ENCODE assay signal across 9 cellular contexts in the genomic region with DNA sequence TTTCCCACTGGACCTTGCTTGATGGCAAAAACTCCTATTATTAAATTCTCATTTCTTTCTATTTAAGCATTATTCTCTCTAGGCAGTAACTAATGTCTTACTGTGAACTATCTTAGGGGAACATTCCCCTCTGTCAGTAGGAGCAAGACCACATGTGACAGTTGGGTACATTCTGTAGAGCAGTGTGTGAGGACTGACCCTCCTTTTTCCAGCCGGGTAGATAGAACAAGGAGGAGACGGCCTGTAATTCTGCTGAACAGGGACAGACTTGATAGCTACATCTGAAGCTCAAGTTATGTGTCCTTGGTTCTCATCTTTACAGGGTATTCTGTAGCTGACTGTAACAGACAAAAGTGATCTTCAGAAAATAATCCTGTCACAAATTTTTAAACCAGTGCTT. TPM values are rescaled to one million over a fixed set of nuclear protein-coding genes. Genes with fewer than 3 reads are reported as not detected.
DNase-seq lines count a peak whose midpoint lies in the region; ATAC-seq and TF ChIP-seq lines count a peak whose summit lies in the region.
"Had no signal": no experiment of that assay in that cellular context is flagged by ENCODE, and none has a peak within 500 bp of the region (broad histone marks: within the 10 kb centered on the region; RNA-seq: fewer than 3 reads in every experiment).

No MANE protein-coding gene starts in this region.

- peaks cover 12 to 83% (median 67%) of the 10 kb centered on the region in 12 donors for H3K4me1 ChIP-seq in heart left ventricle
- peaks cover 23 to 76% (median 33%) of the 10 kb centered on the region in 3 donors for H3K4me1 ChIP-seq in gastroesophageal sphincter
- H3K4me1 ChIP-seq in parathyroid adenoma: peaks cover 34% of the 10 kb centered on the region
- H3K4me1 ChIP-seq in uterus: peaks cover 5 to 13% of the 10 kb centered on the region in 2 donors
- peaks cover 15 to 65% of the 10 kb centered on the region in 2 donors for H3K4me1 ChIP-seq in adrenal gland (replicated peaks in 1 of 2)
- H3K4me1 ChIP-seq in PC-9 (replicated peaks; ENCODE audit: insufficient read depth): peaks cover 31% of the 10 kb centered on the region

- no peaks in the 10 kb centered on the region for H3K9me3 ChIP-seq in heart left ventricle
- no peaks in the 10 kb centered on the region for H3K9me3 ChIP-seq in gastroesophageal sphincter
- no peaks in the 10 kb centered on the region for H3K9me3 ChIP-seq in parathyroid adenoma (ENCODE audit: control insufficient read depth, low read length)
- H3K9me3 ChIP-seq in uterus: no peaks in the 10 kb centered on the region
- no peaks in the 10 kb centered on the region for H3K9me3 ChIP-seq in adrenal gland (replicated peaks in 1 of 3)
- H3K9me3 ChIP-seq in PC-9 (ENCODE audit: insufficient read depth, low read depth): no peaks in the 10 kb centered on the region

- H2AFZ ChIP-seq in parathyroid adenoma (no peak overlapping the region), PC-9 (no peak overlapping the region)

- H3K27ac ChIP-seq in heart left ventricle (peak overlapping the region; percentile 60 to 91 (median 82)), gastroesophageal sphincter (peak overlapping the region; percentile 77 to 89 (median 85)), parathyroid adenoma (peak overlapping the region; percentile 53), uterus (peak overlapping the region; percentile 62 to 78), adrenal gland (peak overlapping the region in 2 of 5 donors; percentile 81 to 87), PC-9 (no peak overlapping the region)

- H3K4me2 ChIP-seq in parathyroid adenoma (ENCODE audit: low read length): no peak overlapping the region
- H3K4me2 ChIP-seq in PC-9: no peak overlapping the region

- H3K9ac ChIP-seq in parathyroid adenoma: no peak overlapping the region

- no peaks in the 10 kb centered on the region for H3K36me3 ChIP-seq in heart left ventricle
- no peaks in the 10 kb centered on the region for H3K36me3 ChIP-seq in gastroesophageal sphincter
- H3K36me3 ChIP-seq in parathyroid adenoma (ENCODE audit: control insufficient read depth, insufficient read depth, low read length): no peaks in the 10 kb centered on the region
- H3K36me3 ChIP-seq in uterus: no peaks in the 10 kb centered on the region
- no peaks in the 10 kb centered on the region for H3K36me3 ChIP-seq in adrenal gland (replicated peaks in 1 of 2)
- H3K36me3 ChIP-seq in PC-9 (ENCODE audit: low read depth): no peaks in the 10 kb centered on the region

- intact Hi-C loops in heart left ventricle (cut with DNase I) (loop anchor here in 5 of 10 donors (5.0 kb wide), 2 partner anchors 40 to 45 kb away; a partner anchor contains a TSS), Right ventricle myocardium inferior (cut with DNase I) (loop anchor here (5.0 kb wide), 1 partner anchor 40 kb away; no protein-coding TSS in a partner anchor), uterus (cut with DNase I; ENCODE audit: low total_unique reads) (no loop called here), adrenal gland (cut with DNase I) (loop anchor here in 1 of 2 donors (5.0 kb wide), 1 partner anchor 35 kb away; no protein-coding TSS in a partner anchor), PC-9 (cut with micrococcal nuclease; ENCODE audit: unreplicated experiment) (no loop called here)

- TF ChIP-seq POLR2A in heart left ventricle (IDR thresholded peaks at IDR 0.05) (no peak), gastroesophageal sphincter (IDR thresholded peaks at IDR 0.05) (no peak), uterus (IDR thresholded peaks at IDR 0.05) (no peak), adrenal gland (IDR thresholded peaks at IDR 0.05) (no peak)

- ATAC-seq in heart left ventricle (peak in 1 of 4 donors; percentile 53), Right ventricle myocardium inferior (no peak), gastroesophageal sphincter (no peak)

- H3K79me2 ChIP-seq in parathyroid adenoma (peaks cover 4% of the 10 kb centered on the region), PC-9 (ENCODE audit: low read depth) (no peaks in the 10 kb centered on the region)

- no peak for TF ChIP-seq EP300 in gastroesophageal sphincter (IDR thresholded peaks at IDR 0.05)

- 36 to 54% (median 50%) methylated on average over 2 of the region's 2 CpGs for WGBS in heart left ventricle, 4 donors
- 93 to 100% methylated on average over 2 of the region's 2 CpGs for WGBS in gastroesophageal sphincter (ENCODE audit: low coverage in 1 of 2), 2 donors
- 64 to 90% (median 73%) methylated on average over 2 of the region's 2 CpGs for WGBS in adrenal gland, 4 donors

- no peaks in the 10 kb centered on the region for H3K9me2 ChIP-seq in PC-9 (ENCODE audit: insufficient read depth)

- CTCF ChIA-PET in PC-9 (lab: Charles Lee): no interaction called here

- H3F3A ChIP-seq in PC-9 (ENCODE audit: insufficient read depth, low read depth): peaks cover 19% of the 10 kb centered on the region

- no TSS peak for BruUV-seq in PC-9 (replicated peaks; lab: Mats Ljungman, UMichigan)

- H3K27me3 ChIP-seq in heart left ventricle (no peaks in the 10 kb centered on the region), gastroesophageal sphincter (no peaks in the 10 kb centered on the region), parathyroid adenoma (ENCODE audit: control insufficient read depth, insufficient read depth, low read length) (no peaks in the 10 kb centered on the region), uterus (no peaks in the 10 kb centered on the region), adrenal gland (no peaks in the 10 kb centered on the region), PC-9 (ENCODE audit: insufficient read depth, low read depth) (no peaks in the 10 kb centered on the region)

- no peak for DNase-seq in heart left ventricle
- DNase-seq in Right ventricle myocardium inferior (ENCODE audit: missing footprints): no peak
- no peak for DNase-seq in uterus
- no peak for DNase-seq in adrenal gland
- no peak for DNase-seq in PC-9
- no peak for DNase-seq in NCI-H446 treated with DMSO at 0.1 percent for 48 hours (lab: John Stamatoyannopoulos, UW)
- DNase-seq: stimulated activated CD4-positive, alpha-beta T cell treated with anti-CD3 and anti-CD28 coated beads, Interleukin-4, amount 100 ng/mL, for 24 hours had no signal

- H4K20me1 ChIP-seq in PC-9 (ENCODE audit: insufficient read depth): no peaks in the 10 kb centered on the region

- H3K4me3 ChIP-seq in heart left ventricle: no peak overlapping the region
- H3K4me3 ChIP-seq in gastroesophageal sphincter: no peak overlapping the region
- H3K4me3 ChIP-seq in parathyroid adenoma (ENCODE audit: low read depth, low read length): no peak overlapping the region
- no peak overlapping the region for H3K4me3 ChIP-seq in uterus
- H3K4me3 ChIP-seq in adrenal gland: no peak overlapping the region
- no peak overlapping the region for H3K4me3 ChIP-seq in PC-9

- no peak for TF ChIP-seq CTCF in heart left ventricle (IDR thresholded peaks at IDR 0.05)
- TF ChIP-seq CTCF in gastroesophageal sphincter (IDR thresholded peaks at IDR 0.05): no peak
- TF ChIP-seq CTCF in parathyroid adenoma (IDR thresholded peaks at IDR 0.05): no peak
- TF ChIP-seq CTCF in uterus (IDR thresholded peaks at IDR 0.05): no peak
- no peak for TF ChIP-seq CTCF in adrenal gland (IDR thresholded peaks at IDR 0.05)
- TF ChIP-seq CTCF in PC-9 (conservative IDR thresholded peaks at IDR 0.05): no peak

- POLR2A ChIA-PET in PC-9 (lab: Charles Lee; ENCODE audit: unreplicated experiment): no interaction called here

RNA-seq across cellular contexts. Expression of a gene that starts 43.3 kb away (rescaled TPM):
- total RNA-seq in heart left ventricle: 10 to 100 TPM; 32.4 to 87.4 (median 44.7) TPM
- 10 to 100 TPM; 14.5 to 36.8 TPM for polyA plus RNA-seq in heart left ventricle
- total RNA-seq in Right ventricle myocardium inferior: 46.2 TPM
- 100 to 1,000 TPM in 1 of 4 donors, 10 to 100 TPM in 3; 53.0 to 135 (median 70.5) TPM for total RNA-seq in gastroesophageal sphincter
- total RNA-seq in uterus: 10 to 100 TPM in 3 of 4 donors, 1 to 10 TPM in 1; 8.5 to 61.9 (median 29.6) TPM
- 10 to 100 TPM; 20.3 to 39.4 (median 32.5) TPM for total RNA-seq in adrenal gland
- 10 to 100 TPM in 2 of 3 donors, 1 to 10 TPM in 1; 3.5 to 13.1 (median 12.4) TPM for polyA plus RNA-seq in adrenal gland
- total RNA-seq in PC-9 (2021): 2.1 and 2.5 TPM in 2 replicates
